8 cellular contexts compared by ENCODE assay signal in genomic region chr9:128684065-128684324, GRCh38. TPM values are rescaled to one million over a fixed set of nuclear protein-coding genes. Genes with fewer than 3 reads are reported as not detected.
DNase-seq lines count a peak whose midpoint lies in the region; ATAC-seq lines count a peak whose summit lies in the region.

No MANE protein-coding gene starts in this region.

- peaks cover 6% of the 10 kb centered on the region for H3K36me3 Mint-ChIP-seq in activated CD4-positive, alpha-beta memory T cell treated with anti-CD3 and anti-CD28 coated beads, Interleukin-2, amount 10 ng/mL, durations not matched to agents 7 days and 5 days (ENCODE audit: low read depth)
- H3K36me3 Mint-ChIP-seq in immature natural killer cell = peaks cover 0 to 4% (median 0%) of the 10 kb centered on the region in 3 donors

- H3K9me3 Mint-ChIP-seq in activated CD4-positive, alpha-beta memory T cell treated with anti-CD3 and anti-CD28 coated beads, Interleukin-2, amount 10 ng/mL, durations not matched to agents 7 days and 5 days = no peaks in the 10 kb centered on the region
- H3K9me3 Mint-ChIP-seq in immature natural killer cell = no peaks in the 10 kb centered on the region

- peaks cover 54% of the 10 kb centered on the region for H3K4me1 Mint-ChIP-seq in activated CD4-positive, alpha-beta memory T cell treated with anti-CD3 and anti-CD28 coated beads, Interleukin-2, amount 10 ng/mL, durations not matched to agents 7 days and 5 days
- peaks cover 53 to 57% of the 10 kb centered on the region in 2 donors for H3K4me1 Mint-ChIP-seq in immature natural killer cell

- POLR2A ChIA-PET in activated CD4-positive, alpha-beta memory T cell treated with anti-CD3 and anti-CD28 coated beads, Interleukin-2, amount 10 ng/mL, durations not matched to agents 7 days and 5 days (lab: Charles Lee) = interaction anchor here (0.8 to 4.0 kb wide), 20 partner anchors 8 to 314 kb away, joined by 3 to 27 read pairs (median 4); partner anchors contain the start of genes DYNC2I2, ENDOG, PKN3 and SPTAN1

- CTCF ChIA-PET in activated CD4-positive, alpha-beta memory T cell treated with anti-CD3 and anti-CD28 coated beads, Interleukin-2, amount 10 ng/mL, durations not matched to agents 7 days and 5 days (lab: Charles Lee) = interaction anchor here (0.9 to 2.7 kb wide), 3 partner anchors 18 to 134 kb away, joined by 3 to 13 read pairs (median 3); partner anchors contain the start of genes ENDOG and PKN3

- peak overlapping the region; percentile 97 for H3K27ac Mint-ChIP-seq in activated CD4-positive, alpha-beta memory T cell treated with anti-CD3 and anti-CD28 coated beads, Interleukin-2, amount 10 ng/mL, durations not matched to agents 7 days and 5 days
- peak overlapping the region; percentile 95 to 100 (median 98) for H3K27ac Mint-ChIP-seq in immature natural killer cell

- no peak for ATAC-seq in GM21723 (IDR thresholded peaks at IDR 0.05; ENCODE audit: unreplicated experiment)

- peak overlapping the region; percentile 95 for H3K4me3 Mint-ChIP-seq in activated CD4-positive, alpha-beta memory T cell treated with anti-CD3 and anti-CD28 coated beads, Interleukin-2, amount 10 ng/mL, durations not matched to agents 7 days and 5 days
- peak overlapping the region; percentile 92 to 99 (median 98) for H3K4me3 Mint-ChIP-seq in immature natural killer cell

- no peaks in the 10 kb centered on the region for H3K27me3 Mint-ChIP-seq in activated CD4-positive, alpha-beta memory T cell treated with anti-CD3 and anti-CD28 coated beads, Interleukin-2, amount 10 ng/mL, durations not matched to agents 7 days and 5 days
- peaks cover 0 to 14% (median 4%) of the 10 kb centered on the region in 3 donors for H3K27me3 Mint-ChIP-seq in immature natural killer cell (ENCODE audit: low read depth in 3 of 3)

- peak overlapping the region; percentile 33 for H3K27ac ChIP-seq in substantia nigra (ENCODE audit: low read depth, low read length, poor library complexity, severe bottlenecking)

- DNase-seq in NOMO-1 treated with dmso at 0.1 percent for 144 hours (lab: John Stamatoyannopoulos, UW; ENCODE audit: unreplicated experiment) (peak; percentile 33), NOMO-1 treated with DMSO at 0.1 percent for 48 hours (lab: John Stamatoyannopoulos, UW; ENCODE audit: unreplicated experiment) (no peak), immature natural killer cell (no peak), substantia nigra (lab: John Stamatoyannopoulos, UW) (peak in 1 of 49 donors; percentile 45), middle frontal gyrus (ENCODE audit: extremely low spot score, low spot score) (no peak)
- no peak for DNase-seq in activated CD4-positive, alpha-beta memory T cell treated with anti-CD3 and anti-CD28 coated beads, Interleukin-2, amount 10 ng/mL, durations not matched to agents 7 days and 5 days
- no peak for DNase-seq in activated effector memory CD4-positive, alpha-beta T cell treated with anti-CD3 and anti-CD28 coated beads, Interleukin-2, amount 50 U/mL, for 16 hours

RNA-seq across cellular contexts. Expression of gene SET, which starts 5.0 kb away (rescaled TPM):
- 100 to 1,000 TPM; 355 to 379 TPM for total RNA-seq in activated CD4-positive, alpha-beta memory T cell treated with anti-CD3 and anti-CD28 coated beads, Interleukin-2, amount 10 ng/mL, durations not matched to agents 7 days and 5 days
- 100 to 1,000 TPM; 151 to 233 (median 232) TPM for polyA plus RNA-seq in immature natural killer cell

RNA-seq across cellular contexts. Expression of gene PKN3, which starts 18.3 kb away (rescaled TPM):
- total RNA-seq in activated CD4-positive, alpha-beta memory T cell treated with anti-CD3 and anti-CD28 coated beads, Interleukin-2, amount 10 ng/mL, durations not matched to agents 7 days and 5 days = 1 to 10 TPM; 5.0 to 5.6 TPM
- 1 to 10 TPM; 2.1 to 3.9 (median 2.9) TPM for polyA plus RNA-seq in immature natural killer cell

RNA-seq across cellular contexts. Expression of gene DYNC2I2, which starts 27.3 kb away (rescaled TPM):
- total RNA-seq in activated CD4-positive, alpha-beta memory T cell treated with anti-CD3 and anti-CD28 coated beads, Interleukin-2, amount 10 ng/mL, durations not matched to agents 7 days and 5 days = 10 to 100 TPM; 51.5 to 53.5 TPM
- 10 to 100 TPM in 1 of 3 donors, 1 to 10 TPM in 2; 1.6 to 10.8 (median 4.7) TPM for polyA plus RNA-seq in immature natural killer cell

RNA-seq across cellular contexts. Expression of gene ZDHHC12, which starts 39.9 kb away (rescaled TPM):
- total RNA-seq in activated CD4-positive, alpha-beta memory T cell treated with anti-CD3 and anti-CD28 coated beads, Interleukin-2, amount 10 ng/mL, durations not matched to agents 7 days and 5 days = 10 to 100 TPM; 79.3 to 81.5 TPM
- 10 to 100 TPM; 63.7 to 76.6 (median 66.6) TPM for polyA plus RNA-seq in immature natural killer cell
